10 cellular contexts compared by ENCODE assay signal in genomic region chr6:139990865-139991264, GRCh38.
DNase-seq lines count a peak whose midpoint lies in the region; ATAC-seq and TF ChIP-seq lines count a peak whose summit lies in the region.
"Had no signal": no experiment of that assay in that cellular context is flagged by ENCODE, and none has a peak within 500 bp of the region (broad histone marks: within the 10 kb centered on the region; RNA-seq: fewer than 3 reads in every experiment).

No MANE protein-coding gene starts in this region.

- H3K27me3 ChIP-seq in thoracic aorta (replicated peaks; ENCODE audit: insufficient read depth): no peaks in the 10 kb centered on the region
- H3K27me3 ChIP-seq in WERI-Rb-1 (ENCODE audit: insufficient read depth, low read depth, severe bottlenecking): no peaks in the 10 kb centered on the region

- DNase-seq in fibroblast of peridontal ligament (ENCODE audit: extremely low read depth) (peak; percentile 75), mucosa of gallbladder (ENCODE audit: low spot score) (peak; percentile 35), thoracic aorta (ENCODE audit: low spot score) (no peak), DMS153 treated with DMSO at 0.1 percent for 48 hours (lab: John Stamatoyannopoulos, UW; ENCODE audit: unreplicated experiment) (no peak), WERI-Rb-1 (no peak)
- no peak for DNase-seq in central memory CD4-positive, alpha-beta T cell
- DNase-seq in activated naive CD4-positive, alpha-beta T cell treated with Interleukin-2 at 50 U/mL for 16 hours: no peak
- DNase-seq: activated T-cell treated with anti-CD3 and anti-CD28 coated beads, Interleukin-2, amount 50 U/mL, for 4 hours; NCI-H345 had no signal

- peak overlapping the region; percentile 62 for H3K27ac ChIP-seq in VCaP
- H3K27ac ChIP-seq in thoracic aorta: peak overlapping the region; percentile 49 to 51
- H3K27ac ChIP-seq in WERI-Rb-1: no peak overlapping the region

- no peaks in the 10 kb centered on the region for H3K9me3 ChIP-seq in thoracic aorta
- no peaks in the 10 kb centered on the region for H3K9me3 ChIP-seq in WERI-Rb-1 (ENCODE audit: severe bottlenecking)

- peaks cover 6 to 18% of the 10 kb centered on the region in 2 donors for H3K4me1 ChIP-seq in thoracic aorta (ENCODE audit: control insufficient read depth in 1 of 2, low read depth in 2 of 2)

- H3K36me3 ChIP-seq in thoracic aorta (no peaks in the 10 kb centered on the region), WERI-Rb-1 (no peaks in the 10 kb centered on the region)

- ATAC-seq in thoracic aorta (ENCODE audit: insufficient number of reproducible peaks, low FRiP score, low read depth): peak; percentile 72
- ATAC-seq: activated T-cell treated with anti-CD3 and anti-CD28 coated beads, Interleukin-2, amount 50 U/mL, for 4 hours had no signal

- H3K4me3 ChIP-seq in thoracic aorta: peak overlapping the region; percentile 41
- no peak overlapping the region for H3K4me3 ChIP-seq in WERI-Rb-1 (ENCODE audit: low read depth, low read length)

- TF ChIP-seq CTCF in VCaP (conservative IDR thresholded peaks at IDR 0.05) (no peak), thoracic aorta (IDR thresholded peaks at IDR 0.05) (no peak), WERI-Rb-1 (IDR thresholded peaks at IDR 0.05; ENCODE audit: low read depth, low read length) (no peak)

Comparison
In these comparisons a context has a peak if more than half of its experiments do, and no peak if none do; other contexts are left out.
1. DNase-seq: peak in fibroblast of peridontal ligament (single experiment) and mucosa of gallbladder (single experiment); none in thoracic aorta (single experiment), DMS153 treated with DMSO at 0.1 percent for 48 hours (single experiment), central memory CD4-positive, alpha-beta T cell (single experiment), WERI-Rb-1 (single experiment) and activated naive CD4-positive, alpha-beta T cell treated with Interleukin-2 at 50 U/mL for 16 hours (single experiment).